In the genomic region with DNA sequence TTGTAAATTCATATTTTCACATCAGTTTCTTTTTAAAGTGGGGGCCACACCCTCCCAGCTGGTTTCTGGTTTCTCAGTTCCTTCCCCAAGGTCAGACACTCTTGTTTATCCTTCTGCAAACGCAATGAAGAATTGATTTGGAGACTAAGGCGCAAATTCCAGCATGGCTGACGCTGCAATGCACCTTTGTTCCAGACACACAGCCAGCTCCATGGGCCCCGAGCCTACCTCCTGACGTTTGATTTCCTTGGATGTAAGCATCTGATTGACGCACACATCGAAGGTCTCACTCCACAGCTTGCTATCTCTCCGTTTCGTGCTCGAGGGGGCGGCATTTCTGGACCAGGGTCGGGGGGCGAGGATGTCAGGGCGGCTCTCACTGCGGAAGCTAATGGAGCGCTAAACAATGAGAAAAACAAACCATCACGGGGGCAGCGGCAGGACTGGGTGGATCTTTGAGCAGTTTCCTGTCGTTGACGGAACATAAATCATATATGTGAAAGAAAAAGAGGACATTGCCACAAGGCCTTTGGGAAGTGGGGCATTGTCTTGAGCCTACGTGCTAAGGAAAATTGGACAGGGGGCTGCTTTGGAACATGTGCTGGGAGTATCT, we compare ENCODE assay signal across 8 cellular contexts. TPM values are rescaled to one million over a fixed set of nuclear protein-coding genes. Genes with fewer than 3 reads are reported as not detected.
DNase-seq lines count a peak whose midpoint lies in the region; ATAC-seq and TF ChIP-seq lines count a peak whose summit lies in the region.

No MANE protein-coding gene starts in this region.

- H3K27me3 Mint-ChIP-seq in T-helper 2 cell treated with Interferon-gamma antibody and Interleukin-4, amounts not matched to agents 5 μg/mL and 100 μg/mL, for 36 hours (ENCODE audit: low read depth) = no peaks in the 10 kb centered on the region

- ATAC-seq in GM21515 (IDR thresholded peaks at IDR 0.05; ENCODE audit: unreplicated experiment) (peak; percentile 44), GM21786 (IDR thresholded peaks at IDR 0.05; ENCODE audit: unreplicated experiment) (no peak), GM18511 (IDR thresholded peaks at IDR 0.05; ENCODE audit: unreplicated experiment) (no peak)

- no peaks in the 10 kb centered on the region for H3K9me3 ChIP-seq in esophagus muscularis mucosa

- intact Hi-C loops in esophagus muscularis mucosa (cut with DNase I) = no loop called here

- TF ChIP-seq CTCF in esophagus muscularis mucosa (IDR thresholded peaks at IDR 0.05) = no peak

- peak overlapping the region; percentile 37 to 62 (median 53) for H3K27ac ChIP-seq in esophagus muscularis mucosa (replicated peaks in 1 of 4)

- no peak for TF ChIP-seq POLR2A in esophagus muscularis mucosa (IDR thresholded peaks at IDR 0.05; ENCODE audit: low read depth)

- H3K27me3 ChIP-seq in esophagus muscularis mucosa = no peaks in the 10 kb centered on the region

- H3K36me3 ChIP-seq in esophagus muscularis mucosa = peaks cover 0 to 17% (median 10%) of the 10 kb centered on the region in 4 donors

- no peak for DNase-seq in T-helper 2 cell treated with Interferon-gamma antibody and Interleukin-4, amounts not matched to agents 5 μg/mL and 100 μg/mL, for 36 hours (ENCODE audit: low spot score)
- DNase-seq in esophagus muscularis mucosa (ENCODE audit: extremely low spot score) (no peak), COLO829 (ENCODE audit: low spot score) (no peak), NCI-H524 (lab: John Stamatoyannopoulos, UW) (no peak)
- DNase-seq in stimulated activated CD4-positive, alpha-beta T cell treated with anti-CD3 and anti-CD28 coated beads, Interleukin-4, amount 100 ng/mL, for 24 hours = peak; percentile 9

- peak overlapping the region; percentile 83 for H3K4me3 Mint-ChIP-seq in T-helper 2 cell treated with Interferon-gamma antibody and Interleukin-4, amounts not matched to agents 5 μg/mL and 100 μg/mL, for 36 hours

- no peak for TF ChIP-seq EP300 in esophagus muscularis mucosa (IDR thresholded peaks at IDR 0.05)

- H3K36me3 Mint-ChIP-seq in T-helper 2 cell treated with Interferon-gamma antibody and Interleukin-4, amounts not matched to agents 5 μg/mL and 100 μg/mL, for 36 hours (ENCODE audit: low read depth) = peaks cover 71% of the 10 kb centered on the region

- WGBS in esophagus muscularis mucosa = 53% methylated on average over 21 of the region's 21 CpGs

- peak overlapping the region; percentile 84 for H3K27ac Mint-ChIP-seq in T-helper 2 cell treated with Interferon-gamma antibody and Interleukin-4, amounts not matched to agents 5 μg/mL and 100 μg/mL, for 36 hours

- H3K9me3 Mint-ChIP-seq in T-helper 2 cell treated with Interferon-gamma antibody and Interleukin-4, amounts not matched to agents 5 μg/mL and 100 μg/mL, for 36 hours = peaks cover 4% of the 10 kb centered on the region

- peak overlapping the region; percentile 1 to 37 (median 19) for H3K4me3 ChIP-seq in esophagus muscularis mucosa

- H3K4me1 Mint-ChIP-seq in T-helper 2 cell treated with Interferon-gamma antibody and Interleukin-4, amounts not matched to agents 5 μg/mL and 100 μg/mL, for 36 hours (ENCODE audit: low read depth) = peaks cover 68% of the 10 kb centered on the region

- H3K4me1 ChIP-seq in esophagus muscularis mucosa = peaks cover 20 to 31% (median 24%) of the 10 kb centered on the region in 4 donors

RNA-seq across cellular contexts. Expression of a gene that starts 46.9 kb away (rescaled TPM):
- 10 to 100 TPM in 3 of 4 donors, 1 to 10 TPM in 1; 9.0 to 14.7 (median 11.7) TPM for total RNA-seq in esophagus muscularis mucosa
